26 cellular contexts compared by ENCODE assay signal in genomic region chr14:81940636-81941035, GRCh38.
"Had no signal": no experiment of that assay in that cellular context is flagged by ENCODE, and none has a peak within 500 bp of the region (broad histone marks: within the 10 kb centered on the region; RNA-seq: fewer than 3 reads in every experiment).

No MANE protein-coding gene starts in this region.

- H3K27me3 ChIP-seq: body of pancreas, cardiac muscle cell, gastroesophageal sphincter, heart left ventricle, pancreas, right atrium auricular region, thyroid gland, upper lobe of right lung had no signal

- ATAC-seq: activated CD4-positive, CD25-positive, alpha-beta regulatory T cell treated with anti-CD3 and anti-CD28 coated beads, Interleukin-2, amount 50 U/mL, for 24 hours; activated CD8-positive, alpha-beta memory T cell treated with anti-CD3 and anti-CD28 coated beads, Interleukin-2, amount 10 ng/mL, durations not matched to agents 7 days and 5 days; activated CD8-positive, alpha-beta T cell treated with anti-CD3 and anti-CD28 coated beads for 36 hours; body of pancreas; gastroesophageal sphincter; heart left ventricle; left ventricle myocardium superior; pancreas; psoas muscle; upper lobe of right lung had no signal

- H3K36me3 ChIP-seq: cardiac muscle cell, gastroesophageal sphincter, heart left ventricle, pancreas, right atrium auricular region, thyroid gland, upper lobe of right lung had no signal

- H3K4me1 Mint-ChIP-seq: activated CD4-positive, alpha-beta T cell treated with anti-CD3 and anti-CD28 coated beads, Interleukin-2, amount 10 ng/mL, durations not matched to agents 24 days and 14 days; activated CD8-positive, alpha-beta memory T cell treated with anti-CD3 and anti-CD28 coated beads, Interleukin-2, amount 10 ng/mL, durations not matched to agents 7 days and 5 days; activated naive CD4-positive, alpha-beta T cell treated with anti-CD3 and anti-CD28 coated beads, Interleukin-2, amount 50 U/mL, for 24 hours had no signal

- DNase-seq: activated CD4-positive, alpha-beta T cell treated with anti-CD3 and anti-CD28 coated beads, Interleukin-2, amount 10 ng/mL, durations not matched to agents 24 days and 14 days; activated CD8-positive, alpha-beta memory T cell treated with anti-CD3 and anti-CD28 coated beads, Interleukin-2, amount 10 ng/mL, durations not matched to agents 7 days and 5 days; activated CD8-positive, alpha-beta T cell treated with anti-CD3 and anti-CD28 coated beads for 36 hours; activated gamma-delta T cell treated with Interleukin-2 at 50 U/mL for 16 hours; activated T-cell treated with anti-CD3 and anti-CD28 coated beads for 4 hours; anterior cingulate cortex; body of pancreas; heart left ventricle; left ventricle myocardium superior; mammary epithelial cell; midbrain; pancreas; psoas muscle; stimulated activated CD4-positive, alpha-beta T cell treated with anti-CD3 and anti-CD28 coated beads, Interleukin-1b, Interleukin-23, amount 100 ng/mL, for 48 hours; substantia nigra; thyroid gland; upper lobe of right lung had no signal

- H3K4me1 ChIP-seq: gastroesophageal sphincter, heart left ventricle, psoas muscle, right atrium auricular region, thyroid gland, upper lobe of right lung had no signal

- H3K4me3 Mint-ChIP-seq: activated CD4-positive, alpha-beta T cell treated with anti-CD3 and anti-CD28 coated beads, Interleukin-2, amount 10 ng/mL, durations not matched to agents 24 days and 14 days; activated CD8-positive, alpha-beta memory T cell treated with anti-CD3 and anti-CD28 coated beads, Interleukin-2, amount 10 ng/mL, durations not matched to agents 7 days and 5 days; activated CD8-positive, alpha-beta T cell treated with anti-CD3 and anti-CD28 coated beads for 36 hours; activated naive CD4-positive, alpha-beta T cell treated with anti-CD3 and anti-CD28 coated beads, Interleukin-2, amount 50 U/mL, for 24 hours; activated T-helper 1 cell treated with anti-CD3 and anti-CD28 coated beads, Interleukin-12 subunit alpha, Interleukin-12 subunit beta, Interleukin-2, Interleukin-4 antibody, amounts not matched to agents 30 ng/mL and 10 ng/mL and 1 ng/mL, durations not matched to agents 14 hours and 24 hours and 36 hours; stimulated activated naive CD8-positive, alpha-beta T cell treated with anti-CD3 and anti-CD28 coated beads, Interleukin-15, Interleukin-2, amounts not matched to agents 100 ng/mL and 50 ng/mL, for 24 hours had no signal

- H3K4me3 ChIP-seq: body of pancreas, cardiac muscle cell, gastroesophageal sphincter, heart left ventricle, pancreas, psoas muscle, right atrium auricular region, thyroid gland, upper lobe of right lung had no signal

- H3K27ac ChIP-seq: body of pancreas, cardiac muscle cell, epithelial cell of prostate, gastroesophageal sphincter, heart left ventricle, pancreas, psoas muscle, right atrium auricular region, thyroid gland, upper lobe of right lung had no signal

- H3K36me3 Mint-ChIP-seq: activated CD8-positive, alpha-beta memory T cell treated with anti-CD3 and anti-CD28 coated beads, Interleukin-2, amount 10 ng/mL, durations not matched to agents 7 days and 5 days; activated naive CD4-positive, alpha-beta T cell treated with anti-CD3 and anti-CD28 coated beads, Interleukin-2, amount 50 U/mL, for 24 hours had no signal

- H3K27me3 Mint-ChIP-seq: activated CD4-positive, alpha-beta T cell treated with anti-CD3 and anti-CD28 coated beads, Interleukin-2, amount 10 ng/mL, durations not matched to agents 24 days and 14 days; activated CD8-positive, alpha-beta memory T cell treated with anti-CD3 and anti-CD28 coated beads, Interleukin-2, amount 10 ng/mL, durations not matched to agents 7 days and 5 days; activated CD8-positive, alpha-beta T cell treated with anti-CD3 and anti-CD28 coated beads for 36 hours; activated naive CD4-positive, alpha-beta T cell treated with anti-CD3 and anti-CD28 coated beads, Interleukin-2, amount 50 U/mL, for 24 hours; stimulated activated naive CD8-positive, alpha-beta T cell treated with anti-CD3 and anti-CD28 coated beads, Interleukin-15, Interleukin-2, amounts not matched to agents 100 ng/mL and 50 ng/mL, for 24 hours had no signal

- H3K27ac Mint-ChIP-seq: activated CD4-positive, alpha-beta T cell treated with anti-CD3 and anti-CD28 coated beads, Interleukin-2, amount 10 ng/mL, durations not matched to agents 24 days and 14 days; activated CD8-positive, alpha-beta memory T cell treated with anti-CD3 and anti-CD28 coated beads, Interleukin-2, amount 10 ng/mL, durations not matched to agents 7 days and 5 days; activated CD8-positive, alpha-beta T cell treated with anti-CD3 and anti-CD28 coated beads for 36 hours; activated naive CD4-positive, alpha-beta T cell treated with anti-CD3 and anti-CD28 coated beads, Interleukin-2, amount 50 U/mL, for 24 hours; activated T-helper 1 cell treated with anti-CD3 and anti-CD28 coated beads, Interleukin-12 subunit alpha, Interleukin-12 subunit beta, Interleukin-2, Interleukin-4 antibody, amounts not matched to agents 30 ng/mL and 10 ng/mL and 1 ng/mL, durations not matched to agents 14 hours and 24 hours and 36 hours; nephron; stimulated activated naive CD8-positive, alpha-beta T cell treated with anti-CD3 and anti-CD28 coated beads, Interleukin-15, Interleukin-2, amounts not matched to agents 100 ng/mL and 50 ng/mL, for 24 hours had no signal

- H3K9me3 ChIP-seq: body of pancreas, gastroesophageal sphincter, heart left ventricle, pancreas, psoas muscle, right atrium auricular region, thyroid gland, upper lobe of right lung had no signal

- H3K9me3 Mint-ChIP-seq: activated CD4-positive, alpha-beta T cell treated with anti-CD3 and anti-CD28 coated beads, Interleukin-2, amount 10 ng/mL, durations not matched to agents 24 days and 14 days; activated CD8-positive, alpha-beta T cell treated with anti-CD3 and anti-CD28 coated beads for 36 hours; activated naive CD4-positive, alpha-beta T cell treated with anti-CD3 and anti-CD28 coated beads, Interleukin-2, amount 50 U/mL, for 24 hours; activated T-helper 1 cell treated with anti-CD3 and anti-CD28 coated beads, Interleukin-12 subunit alpha, Interleukin-12 subunit beta, Interleukin-2, Interleukin-4 antibody, amounts not matched to agents 30 ng/mL and 10 ng/mL and 1 ng/mL, durations not matched to agents 14 hours and 24 hours and 36 hours; nephron had no signal
